1 cellular context compared by ENCODE assay signal in the genomic region with DNA sequence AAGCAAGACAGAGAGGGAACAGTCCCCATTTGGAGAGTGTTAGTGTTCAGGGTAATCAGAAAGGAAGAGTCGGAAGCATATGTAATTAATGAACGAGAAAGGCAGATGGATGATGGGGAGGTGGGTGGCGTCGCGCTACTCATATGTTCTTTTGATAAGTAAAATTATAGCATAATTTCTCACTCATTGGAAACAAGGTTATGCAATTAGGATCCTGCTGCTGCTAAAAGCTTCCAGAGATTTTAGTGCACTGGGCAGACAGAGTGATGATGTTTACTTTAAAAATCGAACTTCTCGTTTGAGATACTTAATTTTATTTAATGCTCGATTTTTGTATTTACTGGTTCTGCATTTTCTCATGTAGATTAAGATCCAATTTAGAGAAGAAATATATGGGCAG.
A peak's percentile ranks its signal among the peaks of the same experiment; 100 is the strongest.
TF ChIP-seq lines count a peak whose summit lies in the region.

No MANE protein-coding gene starts in this region.

TF ChIP-seq in SK-N-SH, 30 proteins besides CTCF, POLR2A, EP300 and RAD21 (continued from another document):
- TF ChIP-seq POLR2AphosphoS5 (IDR thresholded peaks at IDR 0.05; ENCODE audit: low read depth, low read length) (peak; percentile 26; the same call in 1 of the 2 replicates), TCF12 (IDR thresholded peaks at IDR 0.05) (no peak; the same call in 1 of the 2 replicates), MEF2A (IDR thresholded peaks at IDR 0.05; ENCODE audit: borderline replicate concordance, low read depth) (no peak), RCOR1 (IDR thresholded peaks at IDR 0.05; ENCODE audit: low read length) (peak; percentile 74; the same call in 1 of the 2 replicates), YY1 (IDR thresholded peaks at IDR 0.05; ENCODE audit: low read depth) (no peak), CHD2 (IDR thresholded peaks at IDR 0.05; ENCODE audit: low read length, partially characterized antibody) (peak; percentile 77)
